7 cellular contexts compared by ENCODE assay signal in the genomic region with DNA sequence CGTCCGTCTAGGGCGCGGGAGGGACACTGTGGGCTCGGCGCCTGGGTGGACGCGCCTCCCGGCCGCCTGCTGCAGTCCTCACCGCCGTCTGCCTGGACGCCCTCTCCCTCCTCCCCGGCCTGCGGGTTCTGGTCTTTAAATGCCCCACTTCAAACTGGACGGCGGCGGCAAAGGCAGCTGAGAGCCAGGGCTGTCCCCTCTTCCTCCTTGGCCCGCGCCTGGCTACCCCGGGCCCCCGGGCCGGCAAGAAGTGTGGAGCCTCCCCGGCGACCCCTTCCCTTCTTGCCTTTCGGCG. TPM values are rescaled to one million over a fixed set of nuclear protein-coding genes. Genes with fewer than 3 reads are reported as not detected.
DNase-seq lines count a peak whose midpoint lies in the region; ATAC-seq and TF ChIP-seq lines count a peak whose summit lies in the region.

No MANE protein-coding gene starts in this region.

- 0 to 1% methylated on average over 23 to 27 of the region's 27 CpGs for WGBS in esophagus, 2 donors
- WGBS in urinary bladder, result under 1% methylated on average over 27 of the region's 27 CpGs

- H3K36me3 ChIP-seq in KMS-11 (ENCODE audit: insufficient read depth), result no peaks in the 10 kb centered on the region
- no peaks in the 10 kb centered on the region for H3K36me3 ChIP-seq in esophagus (ENCODE audit: control insufficient read depth in 2 of 2, insufficient read depth in 2 of 2, low read length in 1 of 2)
- peaks cover 5% of the 10 kb centered on the region for H3K36me3 ChIP-seq in urinary bladder (ENCODE audit: insufficient read depth)

- H3K4me3 Mint-ChIP-seq in activated CD4-positive, alpha-beta memory T cell treated with anti-CD3 and anti-CD28 coated beads for 36 hours, result peak overlapping the region; percentile 94

- H3K27ac ChIP-seq in KMS-11, result no peak overlapping the region
- peak overlapping the region; percentile 94 for H3K27ac ChIP-seq in esophagus (ENCODE audit: low read depth in 2 of 2, low read length in 1 of 2)
- H3K27ac ChIP-seq in urinary bladder (ENCODE audit: low read depth), result peak overlapping the region; percentile 96

- H3K4me3 ChIP-seq in KMS-11 (IDR thresholded peaks at IDR 0.05; ENCODE audit: insufficient read depth, low read depth, low read length) (peak overlapping the region; percentile 26), esophagus (ENCODE audit: low read depth in 1 of 2, low read length in 2 of 2) (peak overlapping the region; percentile 68 to 72), urinary bladder (ENCODE audit: low read depth, low read length) (peak overlapping the region; percentile 70)

- H3K4me1 Mint-ChIP-seq in activated CD4-positive, alpha-beta memory T cell treated with anti-CD3 and anti-CD28 coated beads for 36 hours (ENCODE audit: low read depth), result peaks cover 40% of the 10 kb centered on the region

- no peaks in the 10 kb centered on the region for H3K9me3 ChIP-seq in esophagus (ENCODE audit: control insufficient read depth in 2 of 2, insufficient read depth in 1 of 2, low read depth in 1 of 2, low read length in 1 of 2)

- peak overlapping the region; percentile 94 for H3K27ac Mint-ChIP-seq in activated CD4-positive, alpha-beta memory T cell treated with anti-CD3 and anti-CD28 coated beads for 36 hours

- no peaks in the 10 kb centered on the region for H3K27me3 Mint-ChIP-seq in activated CD4-positive, alpha-beta memory T cell treated with anti-CD3 and anti-CD28 coated beads for 36 hours

- H3K79me2 ChIP-seq in KMS-11 (ENCODE audit: insufficient read depth, low read depth), result no peaks in the 10 kb centered on the region

- intact Hi-C loops in activated CD4-positive, alpha-beta memory T cell treated with anti-CD3 and anti-CD28 coated beads for 36 hours (cut with micrococcal nuclease), result loop anchor here (2.0 to 5.0 kb wide), 6 partner anchors 119 to 559 kb away; no protein-coding TSS in a partner anchor

- no peaks in the 10 kb centered on the region for H3K9me3 Mint-ChIP-seq in activated CD4-positive, alpha-beta memory T cell treated with anti-CD3 and anti-CD28 coated beads for 36 hours

- no peak for TF ChIP-seq CTCF in KMS-11 (conservative IDR thresholded peaks at IDR 0.05; ENCODE audit: low read depth, low read length)

- H3K9ac ChIP-seq in KMS-11, result peak overlapping the region; percentile 12; the same call in 1 of the 2 replicates

- H3K36me3 Mint-ChIP-seq in activated CD4-positive, alpha-beta memory T cell treated with anti-CD3 and anti-CD28 coated beads for 36 hours, result peaks cover 42% of the 10 kb centered on the region

- CTCF ChIA-PET in activated CD4-positive, alpha-beta memory T cell treated with anti-CD3 and anti-CD28 coated beads for 36 hours (lab: Charles Lee), result interaction anchor here (0.9 to 2.4 kb wide), 3 partner anchors 31 to 465 kb away, joined by 3 to 7 read pairs (median 3); no protein-coding TSS in a partner anchor

- H3K4me1 ChIP-seq in KMS-11 (ENCODE audit: low read depth, poor library complexity, severe bottlenecking), result peaks cover 24% of the 10 kb centered on the region
- H3K4me1 ChIP-seq in esophagus (ENCODE audit: control insufficient read depth in 2 of 2, insufficient read depth in 2 of 2, low read length in 1 of 2), result no peaks in the 10 kb centered on the region
- no peaks in the 10 kb centered on the region for H3K4me1 ChIP-seq in urinary bladder (ENCODE audit: insufficient read depth)

- DNase-seq in GM03348 (ENCODE audit: low spot score) (peak; percentile 67), mucosa of gallbladder (ENCODE audit: low spot score) (peak; percentile 37)
- peak; percentile 43 for DNase-seq in activated CD4-positive, alpha-beta memory T cell treated with anti-CD3 and anti-CD28 coated beads for 36 hours

- peak; percentile 10 for ATAC-seq in GM21619 (IDR thresholded peaks at IDR 0.05; ENCODE audit: unreplicated experiment)

- peak overlapping the region; percentile 66 for H2AFZ ChIP-seq in KMS-11 (ENCODE audit: low read depth)

- H3K4me2 ChIP-seq in KMS-11, result peak overlapping the region; percentile 44

- no peaks in the 10 kb centered on the region for H4K20me1 ChIP-seq in KMS-11 (ENCODE audit: insufficient read depth)

- POLR2A ChIA-PET in activated CD4-positive, alpha-beta memory T cell treated with anti-CD3 and anti-CD28 coated beads for 36 hours (lab: Charles Lee), result interaction anchor here (0.6 to 2.8 kb wide), 13 partner anchors 19 to 466 kb away, joined by 3 to 15 read pairs (median 4); no protein-coding TSS in a partner anchor

- H3K27me3 ChIP-seq in KMS-11 (ENCODE audit: insufficient read depth, low read depth) (no peaks in the 10 kb centered on the region; the same call in 1 of the 2 replicates), esophagus (ENCODE audit: control insufficient read depth in 1 of 2, insufficient read depth in 2 of 2, low read length in 2 of 2) (no peaks in the 10 kb centered on the region)

RNA-seq across cellular contexts. Expression of gene CBLB, which starts 0.4 kb away (rescaled TPM):
- total RNA-seq in activated CD4-positive, alpha-beta memory T cell treated with anti-CD3 and anti-CD28 coated beads for 36 hours, result 10 to 100 TPM; 86.1 to 88.2 TPM
- 1 to 10 TPM; 3.8 to 4.8 TPM for polyA plus RNA-seq in esophagus
- 33.6 TPM for total RNA-seq in mucosa of gallbladder
- total RNA-seq in urinary bladder, result 126 TPM
- polyA plus RNA-seq in urinary bladder, result 14.4 TPM
